In genomic region chr1:153670859-153671622, GRCh38 we compare ENCODE assay signal across 1 cellular context.
TF ChIP-seq lines count a peak whose summit lies in the region.

Gene ILF2, minus strand, starts transcription at chr1:153670993. Its CDS starts 71 bp downstream, at chr1:153670922.

TF ChIP-seq in HepG2, 621 proteins besides CTCF, POLR2A, EP300 and RAD21 (continued from another document and continues in another):
- no peak for TF ChIP-seq DZIP1 (CRISPR knock-in tag; IDR thresholded peaks at IDR 0.05)
- no peak for TF ChIP-seq PRPF4 (IDR thresholded peaks at IDR 0.05; ENCODE audit: low read depth, low read length, poor library complexity, severe bottlenecking)
- no peak for TF ChIP-seq FUBP1 (CRISPR knock-in tag; IDR thresholded peaks at IDR 0.05; ENCODE audit: borderline replicate concordance)
- no peak for TF ChIP-seq MLX (CRISPR knock-in tag; IDR thresholded peaks at IDR 0.05)
- peak; percentile 70; the same call in 1 of the 2 replicates for TF ChIP-seq ZNF878 (CRISPR knock-in tag; IDR thresholded peaks at IDR 0.05)
- 0 out of 2 replicates have a peak, but pooled peaks have one; percentile 4 for TF ChIP-seq KMT2A (CRISPR knock-in tag; IDR thresholded peaks at IDR 0.05)
- TF ChIP-seq ZNF83 (CRISPR knock-in tag; IDR thresholded peaks at IDR 0.05; ENCODE audit: borderline replicate concordance) = no peak
- TF ChIP-seq ZNF350 (CRISPR knock-in tag; IDR thresholded peaks at IDR 0.05; ENCODE audit: borderline replicate concordance, low read depth) = peak; percentile 69; the same call in 1 of the 2 replicates
- TF ChIP-seq TOE1 (CRISPR knock-in tag; IDR thresholded peaks at IDR 0.05) = no peak
- TF ChIP-seq ZNF678 (CRISPR knock-in tag; IDR thresholded peaks at IDR 0.05) = no peak
- no peak for TF ChIP-seq ZBTB46 (CRISPR knock-in tag; IDR thresholded peaks at IDR 0.05; ENCODE audit: borderline replicate concordance)
- TF ChIP-seq ONECUT2 (CRISPR knock-in tag; IDR thresholded peaks at IDR 0.05) = peak; percentile 71
- TF ChIP-seq ZNF782 (CRISPR knock-in tag; IDR thresholded peaks at IDR 0.05; ENCODE audit: borderline replicate concordance) = 0 out of 2 replicates have a peak, but pooled peaks have one; percentile 44
- peak; percentile 32; the same call in 1 of the 2 replicates for TF ChIP-seq ZNF44 (CRISPR knock-in tag; IDR thresholded peaks at IDR 0.05)
- TF ChIP-seq ZSCAN20 (CRISPR knock-in tag; IDR thresholded peaks at IDR 0.05; ENCODE audit: borderline replicate concordance) = no peak
- TF ChIP-seq ZNF746 (CRISPR knock-in tag; IDR thresholded peaks at IDR 0.05) = no peak
- peak; percentile 74 for TF ChIP-seq ETV5 (CRISPR knock-in tag; IDR thresholded peaks at IDR 0.05; ENCODE audit: borderline replicate concordance)
- 0 out of 2 replicates have a peak, but pooled peaks have one; percentile 13 for TF ChIP-seq ZNF205 (CRISPR knock-in tag; IDR thresholded peaks at IDR 0.05)
- no peak for TF ChIP-seq SMC3 (IDR thresholded peaks at IDR 0.05; ENCODE audit: low read length)
- TF ChIP-seq FOXC1 (CRISPR knock-in tag; IDR thresholded peaks at IDR 0.05; ENCODE audit: borderline replicate concordance) = no peak
- TF ChIP-seq CSRNP1 (CRISPR knock-in tag; IDR thresholded peaks at IDR 0.05) = no peak
- no peak for TF ChIP-seq FOXP4 (CRISPR knock-in tag; IDR thresholded peaks at IDR 0.05)
- TF ChIP-seq MAF1 (CRISPR knock-in tag; IDR thresholded peaks at IDR 0.05; ENCODE audit: borderline replicate concordance) = peak; percentile 97
- TF ChIP-seq ZNF609 (CRISPR knock-in tag; IDR thresholded peaks at IDR 0.05; ENCODE audit: borderline replicate concordance) = no peak
- TF ChIP-seq SRSF9 (IDR thresholded peaks at IDR 0.05; ENCODE audit: borderline replicate concordance, insufficient read depth, low read depth, low read length, poor library complexity, severe bottlenecking) = no peak
- no peak for TF ChIP-seq KDM4B (CRISPR knock-in tag; IDR thresholded peaks at IDR 0.05)
- TF ChIP-seq ZNF354B (CRISPR knock-in tag; IDR thresholded peaks at IDR 0.05) = no peak
- no peak for TF ChIP-seq ZNF777 (CRISPR knock-in tag; IDR thresholded peaks at IDR 0.05)
- no peak for TF ChIP-seq ELK4 (CRISPR knock-in tag; IDR thresholded peaks at IDR 0.05; ENCODE audit: borderline replicate concordance)
- TF ChIP-seq POLR2AphosphoS2 (IDR thresholded peaks at IDR 0.05; ENCODE audit: low read depth, low read length) = peak; percentile 56; the same call in 1 of the 2 replicates
- no peak for TF ChIP-seq MLXIP (CRISPR knock-in tag; IDR thresholded peaks at IDR 0.05; ENCODE audit: borderline replicate concordance)
- peak; percentile 84 for TF ChIP-seq ZKSCAN8 (CRISPR knock-in tag; IDR thresholded peaks at IDR 0.05; ENCODE audit: borderline replicate concordance)
- no peak for TF ChIP-seq ZSCAN9 (CRISPR knock-in tag; IDR thresholded peaks at IDR 0.05; ENCODE audit: borderline replicate concordance)
